In genomic region chr20:53939554-53940355, GRCh38 we compare ENCODE assay signal across 8 cellular contexts.
DNase-seq lines count a peak whose midpoint lies in the region; ATAC-seq, FAIRE-seq and TF ChIP-seq lines count a peak whose summit lies in the region.

No MANE protein-coding gene starts in this region.

- peak overlapping the region; percentile 2 for H4K91ac ChIP-seq in IMR-90 (ENCODE audit: insufficient read depth, low read depth, low read length)

- intact Hi-C loops in IMR-90 (cut with micrococcal nuclease), result loop anchor here (1.0 to 5.0 kb wide), 4 partner anchors 23 to 1627 kb away; no protein-coding TSS in a partner anchor
- intact Hi-C loops in activated naive CD4-positive, alpha-beta T cell treated with anti-CD3 and anti-CD28 coated beads for 36 hours (cut with micrococcal nuclease), result loop anchor here (1.0 to 10.0 kb wide), 7 partner anchors 23 to 1695 kb away; no protein-coding TSS in a partner anchor
- intact Hi-C loops in pancreas (cut with DNase I), result no loop called here
- intact Hi-C loops in transverse colon (cut with DNase I; ENCODE audit: low total_unique reads), result no loop called here

- no peak overlapping the region for H2AK9ac ChIP-seq in IMR-90 (replicated peaks; ENCODE audit: low read depth, low read length, poor library complexity)

- no peaks in the 10 kb centered on the region for H4K20me1 ChIP-seq in IMR-90 (ENCODE audit: insufficient read depth, low read length)

- peak overlapping the region; percentile 79 for H2BK120ac ChIP-seq in IMR-90 (ENCODE audit: low read depth, low read length)

- H3K4me2 ChIP-seq in IMR-90 (ENCODE audit: low read depth, low read length), result peak overlapping the region; percentile 24; the same call in 1 of the 2 replicates

- H2AK5ac ChIP-seq in IMR-90 (ENCODE audit: low read depth, low read length), result peak overlapping the region; percentile 62; the same call in 1 of the 2 replicates

- peak overlapping the region; percentile 40; the same call in 1 of the 2 replicates for H3K9ac ChIP-seq in IMR-90 (ENCODE audit: low read depth, low read length)

- CTCF ChIA-PET in IMR-90 (lab: Yijun Ruan, JAX), result interaction anchor here (0.6 to 1.8 kb wide), 16 partner anchors 8 to 977 kb away, joined by 3 to 17 read pairs (median 4); no protein-coding TSS in a partner anchor
- CTCF ChIA-PET in activated naive CD4-positive, alpha-beta T cell treated with anti-CD3 and anti-CD28 coated beads for 36 hours (lab: Charles Lee), result interaction anchor here (0.5 to 4.2 kb wide), 25 partner anchors 8 to 731 kb away, joined by 3 to 37 read pairs (median 4); no protein-coding TSS in a partner anchor

- no peak for TF ChIP-seq EP300 in transverse colon (IDR thresholded peaks at IDR 0.05; ENCODE audit: low read depth)

- no peak overlapping the region for H3K4me3 ChIP-seq in IMR-90 (ENCODE audit: insufficient read depth, low read depth, low read length)
- no peak overlapping the region for H3K4me3 ChIP-seq in pancreas
- no peak overlapping the region for H3K4me3 ChIP-seq in transverse colon

- POLR2A ChIA-PET in IMR-90 (lab: Charles Lee; ENCODE audit: unreplicated experiment), result interaction anchor here (0.6 to 0.7 kb wide), 2 partner anchors 390 to 1603 kb away, joined by 4 to 10 read pairs; no protein-coding TSS in a partner anchor

- H3K4me1 Mint-ChIP-seq in activated naive CD4-positive, alpha-beta T cell treated with anti-CD3 and anti-CD28 coated beads for 36 hours (ENCODE audit: low read depth), result peaks cover 38% of the 10 kb centered on the region
- H3K4me1 Mint-ChIP-seq in glutamatergic neuron (ENCODE audit: low read depth, unreplicated experiment), result peaks cover 35% of the 10 kb centered on the region

- 0% methylated on average over 2 of the region's 7 CpGs; no CpG with 5 or more reads in 1 of the 2 experiments for WGBS in IMR-90 (ENCODE audit: extremely low coverage in 2 of 2, insufficient read length in 1 of 2), 2 experiments
- 6 to 8% methylated on average over 7 of the region's 7 CpGs for WGBS in pancreas, 2 donors
- 0 to 9% methylated on average over 3 to 7 of the region's 7 CpGs for WGBS in transverse colon (ENCODE audit: low coverage in 1 of 2), 2 donors

- peak overlapping the region; percentile 84 for H2BK20ac ChIP-seq in IMR-90 (ENCODE audit: low read depth, low read length)

- H3K9me3 ChIP-seq in IMR-90 (ENCODE audit: control insufficient read depth, insufficient read depth, low read length), result no peaks in the 10 kb centered on the region
- H3K9me3 ChIP-seq in pancreas, result no peaks in the 10 kb centered on the region
- H3K9me3 ChIP-seq in transverse colon, result no peaks in the 10 kb centered on the region

- H3K36me3 Mint-ChIP-seq in activated naive CD4-positive, alpha-beta T cell treated with anti-CD3 and anti-CD28 coated beads for 36 hours (ENCODE audit: low read depth), result no peaks in the 10 kb centered on the region
- no peaks in the 10 kb centered on the region for H3K36me3 Mint-ChIP-seq in glutamatergic neuron (ENCODE audit: unreplicated experiment)

- peak overlapping the region; percentile 30; the same call in 1 of the 2 replicates for H3K18ac ChIP-seq in IMR-90 (ENCODE audit: low read depth, low read length)

- FAIRE-seq in pancreas (lab: Jason Lieb, UNC), result no peak

- TF ChIP-seq CTCF in IMR-90 (conservative IDR thresholded peaks at IDR 0.05; ENCODE audit: low read depth, low read length), result peak; percentile 92
- TF ChIP-seq CTCF in glutamatergic neuron (IDR thresholded peaks at IDR 0.05; ENCODE audit: partially characterized antibody, unreplicated experiment), result peak; percentile 61
- peak; percentile 31 to 60 (median 52) for TF ChIP-seq CTCF in pancreas (IDR thresholded peaks at IDR 0.05)
- peak; percentile 60 to 82 (median 67) for TF ChIP-seq CTCF in transverse colon (IDR thresholded peaks at IDR 0.05)

- peak overlapping the region; percentile 55 for H3K4ac ChIP-seq in IMR-90 (ENCODE audit: low read depth, low read length)

- H3K36me3 ChIP-seq in IMR-90 (ENCODE audit: control insufficient read depth, insufficient read depth, low read length), result no peaks in the 10 kb centered on the region
- H3K36me3 ChIP-seq in pancreas, result no peaks in the 10 kb centered on the region
- no peaks in the 10 kb centered on the region for H3K36me3 ChIP-seq in transverse colon

- H3K4me3 Mint-ChIP-seq in activated naive CD4-positive, alpha-beta T cell treated with anti-CD3 and anti-CD28 coated beads for 36 hours, result no peak overlapping the region
- H3K4me3 Mint-ChIP-seq in glutamatergic neuron (ENCODE audit: unreplicated experiment), result peak overlapping the region; percentile 57

- peak overlapping the region; percentile 73; the same call in 2 of the 3 replicates for H2BK15ac ChIP-seq in IMR-90 (ENCODE audit: low read depth, low read length)

- no TSS peak for BruUV-seq in IMR-90 (replicated peaks; lab: Mats Ljungman, UMichigan)

- peak; percentile 95 for TF ChIP-seq RAD21 in IMR-90 (IDR thresholded peaks at IDR 0.05; ENCODE audit: low read length)

- H3K27me3 ChIP-seq in IMR-90 (ENCODE audit: control insufficient read depth, insufficient read depth, low read length), result no peaks in the 10 kb centered on the region
- no peaks in the 10 kb centered on the region for H3K27me3 ChIP-seq in pancreas
- H3K27me3 ChIP-seq in transverse colon, result no peaks in the 10 kb centered on the region

- H3K56ac ChIP-seq in IMR-90 (ENCODE audit: extremely low read depth, insufficient read depth, low read length), result peak overlapping the region; percentile 60

- peak overlapping the region; percentile 32 to 78 for H4K8ac ChIP-seq in IMR-90 (ENCODE audit: low read depth in 2 of 2, low read length in 2 of 2)

- in situ Hi-C loops in IMR-90 (cut with MboI; ENCODE audit: low sequenced_read_pairs) (loop anchor here (5.0 to 25.0 kb wide), 3 partner anchors 362 to 1452 kb away; no protein-coding TSS in a partner anchor), transverse colon (cut with MboI; ENCODE audit: low pct_ligation_motif_present in 1 of 4, low pct_unique_long_range_greater_than_20kb in 1 of 4, low sequenced_read_pairs in 3 of 4) (loop anchor here in 2 of 4 donors (5.0 to 10.0 kb wide), 2 partner anchors 362 to 365 kb away; no protein-coding TSS in a partner anchor)

- no peaks in the 10 kb centered on the region for H3K27me3 Mint-ChIP-seq in activated naive CD4-positive, alpha-beta T cell treated with anti-CD3 and anti-CD28 coated beads for 36 hours (ENCODE audit: low read depth)
- peaks cover 2% of the 10 kb centered on the region for H3K27me3 Mint-ChIP-seq in glutamatergic neuron (ENCODE audit: unreplicated experiment)

- no peak overlapping the region for H4K5ac ChIP-seq in IMR-90 (ENCODE audit: low read depth, low read length)

- DNase-seq in DMS153 (lab: John Stamatoyannopoulos, UW) (peak; percentile 80), IMR-90 (peak; percentile 94), SIG-M5 (lab: John Stamatoyannopoulos, UW) (peak; percentile 66), glutamatergic neuron (peak; percentile 87), pancreas (peak; percentile 75 to 91 (median 84)), transverse colon (peak; percentile 97)
- peak; percentile 92 for DNase-seq in activated naive CD4-positive, alpha-beta T cell treated with anti-CD3 and anti-CD28 coated beads for 36 hours

- H3K23ac ChIP-seq in IMR-90 (ENCODE audit: low read depth, low read length), result peak overlapping the region; percentile 39

- peak overlapping the region; percentile 45 for H3K14ac ChIP-seq in IMR-90 (replicated peaks; ENCODE audit: low read depth, low read length)

- H3K79me1 ChIP-seq in IMR-90 (ENCODE audit: low read depth in 1 of 2, low read length in 2 of 2), result peaks cover 0 to 3% of the 10 kb centered on the region in 2 experiments; a peak in 1 of 4 replicates

- H3K27ac Mint-ChIP-seq in activated naive CD4-positive, alpha-beta T cell treated with anti-CD3 and anti-CD28 coated beads for 36 hours, result no peak overlapping the region
- H3K27ac Mint-ChIP-seq in glutamatergic neuron (ENCODE audit: unreplicated experiment), result peak overlapping the region; percentile 65

- no peaks in the 10 kb centered on the region for H3K9me3 Mint-ChIP-seq in activated naive CD4-positive, alpha-beta T cell treated with anti-CD3 and anti-CD28 coated beads for 36 hours
- peaks cover 6% of the 10 kb centered on the region for H3K9me3 Mint-ChIP-seq in glutamatergic neuron (ENCODE audit: unreplicated experiment)

- H3K9me1 ChIP-seq in IMR-90 (ENCODE audit: insufficient read depth, low read length), result peaks cover 10% of the 10 kb centered on the region

- TF ChIP-seq POLR2A in IMR-90 (IDR thresholded peaks at IDR 0.05; ENCODE audit: low read depth, low read length) (0 out of 2 replicates have a peak, but pooled peaks have one; percentile 61), transverse colon (IDR thresholded peaks at IDR 0.05) (no peak)

- dilution Hi-C loops in IMR-90 (cut with HindIII; ENCODE audit: low sequenced_read_pairs, unreplicated experiment), result no loop called here

- peak; percentile 66 for ATAC-seq in GM21526 (IDR thresholded peaks at IDR 0.05; ENCODE audit: low FRiP score, unreplicated experiment)
- peak; percentile 89 for ATAC-seq in IMR-90 (ENCODE audit: low read depth)
- peak; percentile 93 to 96 (median 95) for ATAC-seq in pancreas

- H3K4me1 ChIP-seq in IMR-90 (ENCODE audit: control insufficient read depth, insufficient read depth, low read length), result peaks cover 16% of the 10 kb centered on the region
- peaks cover 0 to 17% (median 0%) of the 10 kb centered on the region in 3 donors for H3K4me1 ChIP-seq in pancreas
- H3K4me1 ChIP-seq in transverse colon, result peaks cover 6 to 53% (median 24%) of the 10 kb centered on the region in 4 donors

- peak overlapping the region; percentile 84 for H2BK5ac ChIP-seq in IMR-90 (ENCODE audit: low read depth, low read length, poor library complexity, severe bottlenecking)

- H3K27ac ChIP-seq in IMR-90 (ENCODE audit: insufficient read depth, low read length) (peak overlapping the region; percentile 66), pancreas (peak overlapping the region in 2 of 4 donors; percentile 35 to 59), transverse colon (peak overlapping the region; percentile 70 to 79 (median 76))

- H2AFZ ChIP-seq in IMR-90 (replicated peaks; ENCODE audit: low read length, poor library complexity), result peak overlapping the region; percentile 80

TF ChIP-seq in IMR-90, 13 proteins besides CTCF, POLR2A, EP300 and RAD21 (continues in another document):
- TF ChIP-seq BHLHE40 (IDR thresholded peaks at IDR 0.05; ENCODE audit: low read depth, low read length) (no peak), FOS (IDR thresholded peaks at IDR 0.05; ENCODE audit: low read depth, low read length) (no peak), MXI1 (IDR thresholded peaks at IDR 0.05; ENCODE audit: borderline replicate concordance, low read depth, low read length) (peak; percentile 43; the same call in 1 of the 2 replicates), ELK1 (IDR thresholded peaks at IDR 0.05; ENCODE audit: borderline replicate concordance, low read depth, low read length) (no peak)

Comparison
In these comparisons a context has a peak if more than half of its experiments do, and no peak if none do; other contexts are left out.
1. intact Hi-C loops: an anchor here in IMR-90 (1.0 to 5.0 kb wide) and activated naive CD4-positive, alpha-beta T cell treated with anti-CD3 and anti-CD28 coated beads for 36 hours (1.0 to 10.0 kb wide); none called in pancreas and transverse colon.